Comparison of ENCODE assay signal across 13 cellular contexts in genomic region chr16:31701734-31702133, GRCh38.
A peak's percentile ranks its signal among the peaks of the same experiment; 100 is the strongest.
DNase-seq lines count a peak whose midpoint lies in the region; ATAC-seq, FAIRE-seq and TF ChIP-seq lines count a peak whose summit lies in the region.
"Had no signal": no experiment of that assay in that cellular context is flagged by ENCODE, and none has a peak within 500 bp of the region (broad histone marks: within the 10 kb centered on the region; RNA-seq: fewer than 3 reads in every experiment).

No MANE protein-coding gene starts in this region.

- SMC1A ChIA-PET in GM12878 (lab: Charles Lee; ENCODE audit: uncharacterized antibody, unreplicated experiment): interaction anchor here (1.2 to 2.9 kb wide), 3 partner anchors 9 to 172 kb away, joined by 3 to 16 read pairs (median 6); partner anchors contain the start of gene ZNF267

- H3K4me3 Mint-ChIP-seq in CD4-positive, alpha-beta T cell: peak overlapping the region; percentile 96

- DNase-seq in CD4-positive, alpha-beta T cell: no peak
- no peak for DNase-seq in GM12878 (ENCODE audit: low read depth, low spot score)
- no peak for DNase-seq in mesendoderm
- no peak for DNase-seq in posterior vena cava (ENCODE audit: low spot score)
- DNase-seq in esophagus muscularis mucosa (ENCODE audit: extremely low spot score): no peak
- no peak for DNase-seq in AG08396 (ENCODE audit: low spot score)
- DNase-seq in NCI-H146 treated with DMSO at 0.1 percent for 48 hours (lab: John Stamatoyannopoulos, UW; ENCODE audit: unreplicated experiment): no peak
- DNase-seq: amygdala; NCI-H1694; occipital lobe; stimulated activated CD4-positive, alpha-beta T cell treated with anti-CD3 and anti-CD28 coated beads, Interleukin-2, amount 100 ng/mL, for 24 hours; WERI-Rb-1 had no signal

- in situ Hi-C loops in GM12878 (cut with MboI): no loop called here

- no peak for ATAC-seq in CD4-positive, alpha-beta T cell (ENCODE audit: poor library complexity)
- ATAC-seq in GM12878: no peak

- H3K27ac Mint-ChIP-seq in CD4-positive, alpha-beta T cell: peak overlapping the region; percentile 99

- no peaks in the 10 kb centered on the region for H3K27me3 Mint-ChIP-seq in CD4-positive, alpha-beta T cell

- H2AFZ ChIP-seq in GM12878 (ENCODE audit: control insufficient read depth, low read depth, low read length): no peak overlapping the region

- H3K4me3 ChIP-seq in HUES6 (ENCODE audit: low read depth, low read length) (peak overlapping the region; percentile 94; the same call in 1 of the 2 replicates), GM12878 (peak overlapping the region; percentile 91), mesendoderm (ENCODE audit: low read length) (no peak overlapping the region), esophagus muscularis mucosa (peak overlapping the region in 1 of 4 donors; percentile 81)

- H3K36me3 ChIP-seq in HUES6 (ENCODE audit: control insufficient read depth, insufficient read depth, low read length) (peaks cover 45% of the 10 kb centered on the region), GM12878 (ENCODE audit: control insufficient read depth in 2 of 2, insufficient read depth in 2 of 2, low read length in 1 of 2) (peaks cover 16 to 23% of the 10 kb centered on the region in 2 experiments), mesendoderm (ENCODE audit: control insufficient read depth, insufficient read depth, low read length) (peaks cover 8% of the 10 kb centered on the region), esophagus muscularis mucosa (peaks cover 22 to 45% (median 40%) of the 10 kb centered on the region in 4 donors)

- RAD21 ChIA-PET in GM12878 (lab: Charles Lee; ENCODE audit: unreplicated experiment): interaction anchor here (1.4 to 1.8 kb wide), 2 partner anchors 11 to 13 kb away, joined by 6 to 9 read pairs; a partner anchor contains a TSS

- BruUV-seq in GM12878 (replicated peaks; lab: Mats Ljungman, UMichigan): no TSS peak

- H3K4ac ChIP-seq in mesendoderm (ENCODE audit: low read depth, low read length): no peak overlapping the region

- no peak for FAIRE-seq in GM12878 (lab: Jason Lieb, UNC)

- H3K27ac ChIP-seq in CD4-positive, alpha-beta T cell (ENCODE audit: low read depth, low read length): peak overlapping the region; percentile 88
- no peak overlapping the region for H3K27ac ChIP-seq in HUES6 (ENCODE audit: low read depth, low read length)
- H3K27ac ChIP-seq in GM12878 (ENCODE audit: control insufficient read depth, insufficient read depth): peak overlapping the region; percentile 88
- no peak overlapping the region for H3K27ac ChIP-seq in mesendoderm (ENCODE audit: low read depth, low read length)
- H3K27ac ChIP-seq in esophagus muscularis mucosa (replicated peaks in 1 of 4): no peak overlapping the region
- H3K27ac ChIP-seq: WERI-Rb-1 had no signal

- no peak overlapping the region for H2BK5ac ChIP-seq in mesendoderm (ENCODE audit: low read length)

- H4K8ac ChIP-seq in mesendoderm (ENCODE audit: low read depth, low read length): no peak overlapping the region

- TF ChIP-seq POLR2A in GM12878 (IDR thresholded peaks at IDR 0.05; ENCODE audit: low read depth, low read length) (no peak), esophagus muscularis mucosa (IDR thresholded peaks at IDR 0.05; ENCODE audit: low read depth) (no peak)

- POLR2A ChIA-PET in CD4-positive, alpha-beta T cell (lab: Charles Lee): interaction anchor here (1.4 to 3.2 kb wide), 2 partner anchors 10 to 242 kb away, joined by 5 to 56 read pairs; partner anchors contain the start of gene ARMC5
- POLR2A ChIA-PET in GM12878 (lab: Charles Lee): interaction anchor here (1.1 to 4.0 kb wide), 4 partner anchors 9 to 176 kb away, joined by 4 to 32 read pairs (median 7); a partner anchor contains a TSS

- 92% methylated on average over 3 of the region's 3 CpGs for WGBS in GM12878 (ENCODE audit: insufficient coverage, insufficient replicate concordance, low lambda C conversion rate, missing lambda C conversion rate)
- WGBS in mesendoderm (ENCODE audit: extremely low coverage, insufficient coverage, low lambda C conversion rate): no CpG with 5 or more reads among the region's 3 CpGs
- WGBS in esophagus muscularis mucosa: 67% methylated on average over 3 of the region's 3 CpGs

- peak overlapping the region; percentile 42 for H3K56ac ChIP-seq in mesendoderm (ENCODE audit: low read length)

- no peaks in the 10 kb centered on the region for H3K9me3 ChIP-seq in CD4-positive, alpha-beta T cell (ENCODE audit: control insufficient read depth, low read length)
- H3K9me3 ChIP-seq in HUES6 (ENCODE audit: control insufficient read depth, insufficient read depth, low read depth, low read length) (no peaks in the 10 kb centered on the region), GM12878 (replicated peaks; ENCODE audit: control insufficient read depth, insufficient read depth, low read length) (no peaks in the 10 kb centered on the region), esophagus muscularis mucosa (no peaks in the 10 kb centered on the region)

- no peak overlapping the region for H2BK120ac ChIP-seq in mesendoderm (ENCODE audit: low read depth, low read length)

- peaks cover 59% of the 10 kb centered on the region for H3K36me3 Mint-ChIP-seq in CD4-positive, alpha-beta T cell (ENCODE audit: low read depth)

- H3K4me1 ChIP-seq in HUES6 (ENCODE audit: control insufficient read depth, insufficient read depth, low read length) (0 out of 2 replicates have a peak, but pooled peaks cover 7% of the 10 kb centered on the region), GM12878 (ENCODE audit: control insufficient read depth, insufficient read depth, low read length) (peaks cover 5% of the 10 kb centered on the region; the same call in 1 of the 2 replicates), mesendoderm (ENCODE audit: control insufficient read depth, low read depth, low read length) (peaks cover 2% of the 10 kb centered on the region), esophagus muscularis mucosa (peaks cover 8 to 28% (median 20%) of the 10 kb centered on the region in 4 donors)

- H4K5ac ChIP-seq in mesendoderm (ENCODE audit: low read length): no peak overlapping the region

- no peaks in the 10 kb centered on the region; the same call in 1 of the 2 replicates for H4K20me1 ChIP-seq in GM12878 (ENCODE audit: control insufficient read depth, insufficient read depth)

- H3K79me2 ChIP-seq in GM12878 (ENCODE audit: control insufficient read depth, insufficient read depth, low read length) (peaks cover 23% of the 10 kb centered on the region), mesendoderm (ENCODE audit: control insufficient read depth, insufficient read depth, low read length) (peaks cover 9% of the 10 kb centered on the region)

- TF ChIP-seq EP300 in GM12878 (IDR thresholded peaks at IDR 0.05; ENCODE audit: borderline replicate concordance in 1 of 2, control insufficient read depth in 1 of 2, low read depth in 2 of 2, low read length in 2 of 2) (no peak), esophagus muscularis mucosa (IDR thresholded peaks at IDR 0.05) (no peak)

- no peak overlapping the region for H2BK15ac ChIP-seq in mesendoderm (replicated peaks; ENCODE audit: low read depth)

- no peak for TF ChIP-seq RAD21 in GM12878 (IDR thresholded peaks at IDR 0.05; ENCODE audit: insufficient read depth, low read depth, low read length)

- CTCF ChIA-PET in CD4-positive, alpha-beta T cell (lab: Charles Lee): interaction anchor here (0.9 kb wide), 1 partner anchor 241 kb away, joined by 3 read pairs; no protein-coding TSS in a partner anchor
- CTCF ChIA-PET in GM12878 (lab: Yijun Ruan, JAX): interaction anchor here (1.1 to 3.0 kb wide), 3 partner anchors 11 to 167 kb away, joined by 4 to 45 read pairs (median 5); a partner anchor contains a TSS

- intact Hi-C loops in CD4-positive, alpha-beta T cell (cut with DNase I, micrococcal nuclease): loop anchor here (1.0 to 10.0 kb wide), 5 partner anchors 12 to 517 kb away; partner anchors contain the start of genes ARMC5 (in 1 of the 2) and FUS (in 1 of the 2)
- intact Hi-C loops in GM12878 (cut with micrococcal nuclease; ENCODE audit: unreplicated experiment) (loop anchor here (1.0 to 5.0 kb wide), 3 partner anchors 13 to 243 kb away; partner anchors contain the start of genes ARMC5 and ZNF267), posterior vena cava (cut with DNase I) (no loop called here), esophagus muscularis mucosa (cut with DNase I) (loop anchor here (2.0 to 10.0 kb wide), 2 partner anchors 193 to 737 kb away; partner anchors contain the start of gene RUSF1)

- no peaks in the 10 kb centered on the region for H3K9me3 Mint-ChIP-seq in CD4-positive, alpha-beta T cell

- no peaks in the 10 kb centered on the region for H3K27me3 ChIP-seq in CD4-positive, alpha-beta T cell (ENCODE audit: control insufficient read depth, insufficient read depth, low read length)
- peaks cover 22% of the 10 kb centered on the region; the same call in 1 of the 2 replicates for H3K27me3 ChIP-seq in HUES6 (ENCODE audit: control insufficient read depth, insufficient read depth, low read length)
- no peaks in the 10 kb centered on the region for H3K27me3 ChIP-seq in GM12878 (replicated peaks in 1 of 2; ENCODE audit: control insufficient read depth in 2 of 2, insufficient read depth in 2 of 2, low read length in 1 of 2)
- H3K27me3 ChIP-seq in mesendoderm (ENCODE audit: insufficient read depth, low read length, poor library complexity): no peaks in the 10 kb centered on the region
- no peaks in the 10 kb centered on the region for H3K27me3 ChIP-seq in esophagus muscularis mucosa

- H2AK5ac ChIP-seq in mesendoderm (ENCODE audit: low read length): no peak overlapping the region

- peaks cover 36% of the 10 kb centered on the region for H3K4me1 Mint-ChIP-seq in CD4-positive, alpha-beta T cell (ENCODE audit: low read depth)

- no peak for TF ChIP-seq CTCF in CD4-positive, alpha-beta T cell (IDR thresholded peaks at IDR 0.05)
- TF ChIP-seq CTCF in GM12878 (IDR thresholded peaks at IDR 0.05 in 2 of 3, conservative IDR thresholded peaks at IDR 0.05 in 1 of 3; ENCODE audit: control insufficient read depth in 2 of 3, extremely low read depth in 1 of 3, insufficient read depth in 1 of 3, low read depth in 3 of 3, low read length in 3 of 3) (no peak), esophagus muscularis mucosa (IDR thresholded peaks at IDR 0.05) (no peak)

- H3K23ac ChIP-seq in mesendoderm (ENCODE audit: low read length): no peak overlapping the region

- no peak overlapping the region for H3K18ac ChIP-seq in mesendoderm (ENCODE audit: low read length)

- H3K4me2 ChIP-seq in GM12878 (ENCODE audit: control insufficient read depth, insufficient read depth) (peak overlapping the region; percentile 49), mesendoderm (ENCODE audit: low read length) (no peak overlapping the region)

- no peak overlapping the region for H3K9ac ChIP-seq in HUES6 (ENCODE audit: low read length)
- peak overlapping the region; percentile 96 for H3K9ac ChIP-seq in GM12878 (ENCODE audit: control insufficient read depth, insufficient read depth, low read length)
- H3K9ac ChIP-seq in mesendoderm (ENCODE audit: low read length): no peak overlapping the region

- H3K79me1 ChIP-seq in mesendoderm (ENCODE audit: low read length): peaks cover 10% of the 10 kb centered on the region

TF ChIP-seq in GM12878, 131 proteins besides CTCF, POLR2A, EP300 and RAD21 (continues in another document):
- no peak for TF ChIP-seq RAD51 (IDR thresholded peaks at IDR 0.05)
- TF ChIP-seq PAX5 (IDR thresholded peaks at IDR 0.05; ENCODE audit: borderline replicate concordance, low read depth, low read length): no peak
- TF ChIP-seq STAT1 (conservative IDR thresholded peaks at IDR 0.05): no peak
- no peak for TF ChIP-seq SUPT20H (IDR thresholded peaks at IDR 0.05; ENCODE audit: borderline replicate concordance, control insufficient read depth, low read depth, low read length)

Comparison
In these comparisons a context has a peak if more than half of its experiments do, and no peak if none do; other contexts are left out.
1. H3K27ac ChIP-seq: peak in CD4-positive, alpha-beta T cell (single experiment) and GM12878 (single experiment); none in HUES6 (single experiment), mesendoderm (single experiment) and esophagus muscularis mucosa (0 of 4).
2. intact Hi-C loops: an anchor here in CD4-positive, alpha-beta T cell (1.0 to 10.0 kb wide), GM12878 (1.0 to 5.0 kb wide) and esophagus muscularis mucosa (2.0 to 10.0 kb wide); none called in posterior vena cava.